In genomic region chr6:100724696-100725095, GRCh38 we compare ENCODE assay signal across 17 cellular contexts.
DNase-seq lines count a peak whose midpoint lies in the region; TF ChIP-seq lines count a peak whose summit lies in the region.
"Had no signal": no experiment of that assay in that cellular context is flagged by ENCODE, and none has a peak within 500 bp of the region (broad histone marks: within the 10 kb centered on the region; RNA-seq: fewer than 3 reads in every experiment).

No MANE protein-coding gene starts in this region.

- H3K4me3 Mint-ChIP-seq in HFFc6 (no peak overlapping the region), progenitor cell of endocrine pancreas (ENCODE audit: low read depth) (no peak overlapping the region)
- H3K4me3 Mint-ChIP-seq: CD8-positive, alpha-beta memory T cell had no signal

- DNase-seq in NCI-H82 (lab: John Stamatoyannopoulos, UW) (peak; percentile 42), NCI-H82 treated with DMSO at 0.1 percent for 48 hours (lab: John Stamatoyannopoulos, UW; ENCODE audit: unreplicated experiment) (no peak), HFFc6 (no peak), fibroblast of villous mesenchyme (ENCODE audit: low read depth) (peak; percentile 27), progenitor cell of endocrine pancreas (ENCODE audit: low spot score, unreplicated experiment) (no peak), NCI-H1930 (lab: John Stamatoyannopoulos, UW) (no peak), occipital lobe (lab: John Stamatoyannopoulos, UW) (no peak)
- DNase-seq in stimulated activated CD8-positive, alpha-beta memory T cell treated with anti-CD3 and anti-CD28 coated beads, Interleukin-4, amount 100 ng/mL, for 48 hours = no peak
- DNase-seq: BE2C; CD8-positive, alpha-beta memory T cell; DMS79 treated with DMSO at 0.1 percent for 48 hours; KBM-7; NCI-H1417 treated with DMSO at 0.1 percent for 48 hours; NCI-H2029; NCI-H2171 treated with DMSO at 0.1 percent for 48 hours; NCI-H446 treated with DMSO at 0.1 percent for 48 hours; PC-9 had no signal

- peaks cover 10% of the 10 kb centered on the region for H3K36me3 Mint-ChIP-seq in HFFc6 (ENCODE audit: low read depth)
- peaks cover 3% of the 10 kb centered on the region for H3K36me3 Mint-ChIP-seq in progenitor cell of endocrine pancreas (ENCODE audit: insufficient read depth)

- H3K4me1 Mint-ChIP-seq in HFFc6 (ENCODE audit: low read depth) (peaks cover 48% of the 10 kb centered on the region), progenitor cell of endocrine pancreas (ENCODE audit: low read depth) (peaks cover 4% of the 10 kb centered on the region)

- TF ChIP-seq CTCF in HFFc6 (IDR thresholded peaks at IDR 0.05) (no peak), fibroblast of villous mesenchyme (IDR thresholded peaks at IDR 0.05; ENCODE audit: insufficient read depth, low read depth, low read length) (no peak), progenitor cell of endocrine pancreas (IDR thresholded peaks at IDR 0.05; ENCODE audit: unreplicated experiment) (no peak)

- H3K27me3 Mint-ChIP-seq in HFFc6 (ENCODE audit: insufficient read depth) (no peaks in the 10 kb centered on the region; the same call in 1 of the 2 replicates), progenitor cell of endocrine pancreas (no peaks in the 10 kb centered on the region)
- H3K27me3 Mint-ChIP-seq: CD8-positive, alpha-beta memory T cell had no signal

- H3K4me3 ChIP-seq in fibroblast of villous mesenchyme (ENCODE audit: low read depth, low read length) = no peak overlapping the region
- H3K4me3 ChIP-seq: PC-9 had no signal

- H3K27ac Mint-ChIP-seq in HFFc6 (peak overlapping the region; percentile 20; the same call in 1 of the 2 replicates), progenitor cell of endocrine pancreas (peak overlapping the region; percentile 7)

- H3K9me3 Mint-ChIP-seq in HFFc6 (no peaks in the 10 kb centered on the region; the same call in 1 of the 2 replicates), progenitor cell of endocrine pancreas (ENCODE audit: low read depth) (peaks cover 4% of the 10 kb centered on the region)
- H3K9me3 Mint-ChIP-seq: CD8-positive, alpha-beta memory T cell had no signal

Comparison
In these comparisons a context has a peak if more than half of its experiments do, and no peak if none do; other contexts are left out.
1. DNase-seq: peak in NCI-H82 (single experiment) and fibroblast of villous mesenchyme (single experiment); none in NCI-H82 treated with DMSO at 0.1 percent for 48 hours (single experiment), HFFc6 (single experiment), progenitor cell of endocrine pancreas (single experiment), stimulated activated CD8-positive, alpha-beta memory T cell treated with anti-CD3 and anti-CD28 coated beads, Interleukin-4, amount 100 ng/mL, for 48 hours (single experiment), NCI-H1930 (0 of 2) and occipital lobe (single experiment).